In the genomic region with DNA sequence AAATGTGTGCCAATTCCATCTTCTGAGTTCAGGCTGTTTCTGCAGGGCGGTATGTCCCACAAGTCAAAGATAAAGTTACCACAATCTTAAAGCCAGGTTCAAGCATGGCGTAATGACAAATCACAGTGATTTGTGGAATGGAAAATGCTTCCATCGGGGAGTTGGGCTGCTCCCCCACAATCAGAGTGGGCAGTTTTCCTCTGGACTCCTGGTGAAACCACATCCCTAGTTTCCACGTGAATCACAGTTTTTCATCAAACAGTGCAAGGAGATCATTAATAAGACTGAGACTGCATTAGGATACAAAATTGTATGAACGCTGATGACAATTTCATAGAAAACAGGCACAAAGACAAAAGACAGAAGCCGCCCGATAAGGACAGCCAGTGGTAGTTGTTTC, we compare ENCODE assay signal across 8 cellular contexts. TPM values are rescaled to one million over a fixed set of nuclear protein-coding genes. Genes with fewer than 3 reads are reported as not detected.
DNase-seq lines count a peak whose midpoint lies in the region; ATAC-seq and TF ChIP-seq lines count a peak whose summit lies in the region.
"Had no signal": no experiment of that assay in that cellular context is flagged by ENCODE, and none has a peak within 500 bp of the region (broad histone marks: within the 10 kb centered on the region; RNA-seq: fewer than 3 reads in every experiment).

No MANE protein-coding gene starts in this region.

- H3K4me1 ChIP-seq in iPS-15b (ENCODE audit: control insufficient read depth, insufficient read depth, low read length): peaks cover 33% of the 10 kb centered on the region
- peaks cover 0 to 59% (median 11%) of the 10 kb centered on the region in 3 donors for H3K4me1 ChIP-seq in gastroesophageal sphincter

- no peak overlapping the region for H3K27ac Mint-ChIP-seq in stimulated activated naive CD8-positive, alpha-beta T cell treated with anti-CD3 and anti-CD28 coated beads, Interleukin-15, amount 100 ng/mL, for 72 hours

- TF ChIP-seq POLR2A in gastroesophageal sphincter (IDR thresholded peaks at IDR 0.05): no peak

- no peaks in the 10 kb centered on the region for H3K9me3 Mint-ChIP-seq in stimulated activated naive CD8-positive, alpha-beta T cell treated with anti-CD3 and anti-CD28 coated beads, Interleukin-15, amount 100 ng/mL, for 72 hours

- H3K4me3 ChIP-seq in GM12865 (ENCODE audit: low read depth, low read length) (peak overlapping the region; percentile 70), iPS-15b (ENCODE audit: low read depth, low read length) (peak overlapping the region; percentile 2), gastroesophageal sphincter (no peak overlapping the region)

- TF ChIP-seq EP300 in gastroesophageal sphincter (IDR thresholded peaks at IDR 0.05): no peak

- no peak for ATAC-seq in stimulated activated naive CD8-positive, alpha-beta T cell treated with anti-CD3 and anti-CD28 coated beads, Interleukin-15, amount 100 ng/mL, for 72 hours
- no peak for ATAC-seq in gastroesophageal sphincter

- H3K36me3 ChIP-seq in iPS-15b (ENCODE audit: control insufficient read depth, insufficient read depth, low read length): no peaks in the 10 kb centered on the region
- no peaks in the 10 kb centered on the region for H3K36me3 ChIP-seq in gastroesophageal sphincter

- H3K27me3 ChIP-seq in iPS-15b (ENCODE audit: control insufficient read depth, insufficient read depth, low read length) (no peaks in the 10 kb centered on the region), gastroesophageal sphincter (no peaks in the 10 kb centered on the region)

- DNase-seq in GM12865 (ENCODE audit: low read depth): no peak
- DNase-seq in stimulated activated naive CD8-positive, alpha-beta T cell treated with anti-CD3 and anti-CD28 coated beads, Interleukin-15, amount 100 ng/mL, for 72 hours: no peak
- no peak for DNase-seq in GM13977 (ENCODE audit: low spot score)
- DNase-seq in NCI-H748 treated with DMSO at 0.1 percent for 48 hours (lab: John Stamatoyannopoulos, UW): no peak
- DNase-seq: stimulated activated CD4-positive, alpha-beta T cell treated with anti-CD3 and anti-CD28 coated beads, Interleukin-1b, Interleukin-23, amount 100 ng/mL, for 48 hours had no signal

- in situ Hi-C loops in GM13977 (cut with MboI; ENCODE audit: low pct_unique_long_range_greater_than_20kb, low sequenced_read_pairs, unreplicated experiment): no loop called here

- WGBS in gastroesophageal sphincter (ENCODE audit: low coverage in 1 of 2), 2 donors: 35 to 67% methylated on average over 5 to 7 of the region's 7 CpGs

- peaks cover 75% of the 10 kb centered on the region for H3K4me1 Mint-ChIP-seq in stimulated activated naive CD8-positive, alpha-beta T cell treated with anti-CD3 and anti-CD28 coated beads, Interleukin-15, amount 100 ng/mL, for 72 hours

- no peak for TF ChIP-seq CTCF in GM12865 (IDR thresholded peaks at IDR 0.05; ENCODE audit: insufficient read depth, low read depth, low read length, missing control alignments)
- TF ChIP-seq CTCF in VCaP (conservative IDR thresholded peaks at IDR 0.05): no peak
- no peak for TF ChIP-seq CTCF in GM13977 (IDR thresholded peaks at IDR 0.05; ENCODE audit: extremely low read depth, insufficient read depth, missing control alignments)
- TF ChIP-seq CTCF in gastroesophageal sphincter (IDR thresholded peaks at IDR 0.05): no peak

- no peaks in the 10 kb centered on the region for H3K27me3 Mint-ChIP-seq in stimulated activated naive CD8-positive, alpha-beta T cell treated with anti-CD3 and anti-CD28 coated beads, Interleukin-15, amount 100 ng/mL, for 72 hours

- H3K27ac ChIP-seq in VCaP (peak overlapping the region; percentile 80), gastroesophageal sphincter (peak overlapping the region in 2 of 4 donors; percentile 91 to 97)

- H3K9ac ChIP-seq in iPS-15b (ENCODE audit: low read depth, low read length): no peak overlapping the region

- H3K9me3 ChIP-seq in iPS-15b (ENCODE audit: control insufficient read depth, insufficient read depth, low read length) (no peaks in the 10 kb centered on the region), gastroesophageal sphincter (peaks cover 0 to 6% (median 0%) of the 10 kb centered on the region in 3 donors)

- H3K4me3 Mint-ChIP-seq in stimulated activated naive CD8-positive, alpha-beta T cell treated with anti-CD3 and anti-CD28 coated beads, Interleukin-15, amount 100 ng/mL, for 72 hours: peak overlapping the region; percentile 55 to 87

RNA-seq across cellular contexts. Expression of a gene that starts 3.5 kb away (rescaled TPM):
- 10 to 100 TPM; 31.6 to 95.0 (median 44.5) TPM for total RNA-seq in gastroesophageal sphincter

Comparison
In these comparisons a context has a peak if more than half of its experiments do, and no peak if none do; other contexts are left out.
1. H3K4me3 ChIP-seq: peak in GM12865 (single experiment) and iPS-15b (single experiment); none in gastroesophageal sphincter (0 of 2).